In the genomic region with DNA sequence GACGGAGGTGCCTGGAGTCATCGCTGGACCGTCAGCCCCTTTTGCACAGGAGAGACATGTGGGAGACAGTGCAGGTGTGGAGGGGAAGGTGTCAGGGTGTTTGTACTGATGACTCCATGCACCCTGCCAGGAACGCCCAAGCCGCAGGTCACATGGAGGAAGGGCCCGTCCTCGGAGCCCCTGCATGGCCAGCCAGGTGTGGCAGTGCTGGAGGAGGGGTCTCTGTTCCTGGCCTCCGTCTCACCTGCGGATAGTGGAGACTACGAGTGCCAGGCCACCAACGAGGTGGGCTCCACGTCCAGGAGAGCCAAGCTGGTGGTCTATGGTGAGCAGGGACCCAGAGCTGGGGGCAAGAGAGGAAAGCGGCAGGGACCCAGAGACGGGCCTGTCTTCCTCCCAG, we compare ENCODE assay signal across 24 cellular contexts.
A peak's percentile ranks its signal among the peaks of the same experiment; 100 is the strongest.
DNase-seq lines count a peak whose midpoint lies in the region; ATAC-seq, FAIRE-seq and TF ChIP-seq lines count a peak whose summit lies in the region.
"Had no signal": no experiment of that assay in that cellular context is flagged by ENCODE, and none has a peak within 500 bp of the region (broad histone marks: within the 10 kb centered on the region; RNA-seq: fewer than 3 reads in every experiment).

No MANE protein-coding gene starts in this region.

- POLR2A ChIA-PET in H1 (lab: Charles Lee; ENCODE audit: partially characterized antibody): interaction anchor here (1.4 to 3.5 kb wide), 2 partner anchors 18 to 128 kb away, joined by 3 to 14 read pairs; no protein-coding TSS in a partner anchor

- H2BK120ac ChIP-seq in H1 (replicated peaks; ENCODE audit: low read depth, low read length): no peak overlapping the region

- intact Hi-C loops in Right ventricle myocardium inferior (cut with DNase I): no loop called here
- intact Hi-C loops in left cardiac atrium (cut with DNase I): loop anchor here in 1 of 2 donors (10.0 kb wide), 1 partner anchor 232 kb away; no protein-coding TSS in a partner anchor
- intact Hi-C loops in spleen (cut with DNase I; ENCODE audit: low total_unique reads): loop anchor here (10.0 kb wide), 2 partner anchors 102 to 232 kb away; no protein-coding TSS in a partner anchor

- no peak overlapping the region for H4K5ac ChIP-seq in H1 (ENCODE audit: insufficient read length, low read depth, low read length)

- H3K36me3 Mint-ChIP-seq in neural progenitor cell: no peaks in the 10 kb centered on the region
- no peaks in the 10 kb centered on the region for H3K36me3 Mint-ChIP-seq in mesothelial cell of epicardium
- H3K36me3 Mint-ChIP-seq: CD8-positive, alpha-beta T cell had no signal

- H4K20me1 ChIP-seq in H1 (replicated peaks in 1 of 2; ENCODE audit: control insufficient read depth in 1 of 2, insufficient read depth in 2 of 2, low read length in 2 of 2) (peaks cover 0 to 17% of the 10 kb centered on the region in 2 experiments), neural progenitor cell (ENCODE audit: low read depth) (no peaks in the 10 kb centered on the region)
- H4K20me1 ChIP-seq: BLaER1 treated with 17β-estradiol and CSF1 and Interleukin-3, amounts not matched to agents 10 nM and 100 nM had no signal

- H2BK20ac ChIP-seq in H1 (ENCODE audit: low read length): no peak overlapping the region

- H3K36me3 ChIP-seq in H1 (ENCODE audit: control insufficient read depth in 2 of 4, insufficient read depth in 4 of 4, low read length in 3 of 4) (no peaks in the 10 kb centered on the region; a peak in 1 of 8 replicates), neural progenitor cell (no peaks in the 10 kb centered on the region), spleen (no peaks in the 10 kb centered on the region)
- H3K36me3 ChIP-seq: BLaER1 treated with 17β-estradiol and CSF1 and Interleukin-3, amounts not matched to agents 10 nM and 100 nM had no signal

- no peak overlapping the region for H4K8ac ChIP-seq in H1 (ENCODE audit: extremely low read depth, insufficient read depth, low read length)

- no peaks in the 10 kb centered on the region for H3K9me3 Mint-ChIP-seq in neural progenitor cell
- H3K9me3 Mint-ChIP-seq in mesothelial cell of epicardium: no peaks in the 10 kb centered on the region
- H3K9me3 Mint-ChIP-seq: CD4-positive, alpha-beta T cell; CD8-positive, alpha-beta T cell had no signal

- peaks cover 10% of the 10 kb centered on the region for H3K79me1 ChIP-seq in H1 (ENCODE audit: low read depth, low read length)

- peak overlapping the region; percentile 23 for H3K4me3 Mint-ChIP-seq in neural progenitor cell
- H3K4me3 Mint-ChIP-seq in mesothelial cell of epicardium: no peak overlapping the region
- H3K4me3 Mint-ChIP-seq: B cell; CD4-positive, alpha-beta T cell; CD8-positive, alpha-beta T cell had no signal

- WGBS in H1 (ENCODE audit: extremely low coverage in 1 of 2, insufficient coverage in 1 of 2, insufficient read length in 1 of 2, insufficient replicate concordance in 2 of 2, low coverage in 1 of 2, low lambda C conversion rate in 2 of 2, missing lambda C conversion rate in 1 of 2), 2 experiments: 88% methylated on average over 14 of the region's 14 CpGs; no CpG with 5 or more reads in 1 of the 2 experiments
- 74 to 92% (median 82%) methylated on average over 12 to 14 of the region's 14 CpGs for WGBS in spleen, 5 donors

- H3K27me3 Mint-ChIP-seq in neural progenitor cell (ENCODE audit: insufficient read depth, low read depth): peaks cover 5% of the 10 kb centered on the region
- H3K27me3 Mint-ChIP-seq in mesothelial cell of epicardium (ENCODE audit: low read depth): no peaks in the 10 kb centered on the region
- H3K27me3 Mint-ChIP-seq: B cell; CD4-positive, alpha-beta T cell had no signal

- no peak overlapping the region for H3K27ac Mint-ChIP-seq in neural progenitor cell
- H3K27ac Mint-ChIP-seq in mesothelial cell of epicardium: no peak overlapping the region
- H3K27ac Mint-ChIP-seq: B cell; CD4-positive, alpha-beta T cell; CD8-positive, alpha-beta T cell had no signal

- no peak for TF ChIP-seq POLR2A in H1 (IDR thresholded peaks at IDR 0.05; ENCODE audit: control extremely low read depth in 1 of 2, low read depth in 2 of 2, low read length in 2 of 2)
- no peak for TF ChIP-seq POLR2A in spleen (IDR thresholded peaks at IDR 0.05)

- no peak overlapping the region for H2AK5ac ChIP-seq in H1 (ENCODE audit: low read depth, low read length)

- CTCF ChIA-PET in H1 (lab: Charles Lee; ENCODE audit: partially characterized antibody): interaction anchor here (1.3 to 2.6 kb wide), 2 partner anchors 12 to 26 kb away, joined by 4 to 13 read pairs; no protein-coding TSS in a partner anchor

- no peak for ATAC-seq in Right ventricle myocardium inferior
- no peak for ATAC-seq in left cardiac atrium
- ATAC-seq: CD8-positive, alpha-beta T cell had no signal

- no peak overlapping the region for H2BK12ac ChIP-seq in H1 (ENCODE audit: low read depth, low read length)

- H3K9me3 ChIP-seq in H1 (ENCODE audit: insufficient read depth in 2 of 2, low read depth in 1 of 2, low read length in 1 of 2) (no peaks in the 10 kb centered on the region), neural progenitor cell (ENCODE audit: low read depth) (no peaks in the 10 kb centered on the region), spleen (no peaks in the 10 kb centered on the region)
- H3K9me3 ChIP-seq: A549; BLaER1 treated with 17β-estradiol and CSF1 and Interleukin-3, amounts not matched to agents 10 nM and 100 nM had no signal

- H3K27ac ChIP-seq in H1 (ENCODE audit: low read depth, low read length) (no peak overlapping the region), neural progenitor cell (no peak overlapping the region), spleen (no peak overlapping the region)
- H3K27ac ChIP-seq: 22Rv1; A549; BLaER1 treated with 17β-estradiol and CSF1 and Interleukin-3, amounts not matched to agents 10 nM and 100 nM; C4-2B had no signal

- H3K9ac ChIP-seq in H1 (replicated peaks in 1 of 4; ENCODE audit: extremely low read depth in 1 of 4, low read depth in 3 of 4, low read length in 3 of 4) (no peak overlapping the region), neural progenitor cell (no peak overlapping the region)
- H3K9ac ChIP-seq: BLaER1 treated with 17β-estradiol and CSF1 and Interleukin-3, amounts not matched to agents 10 nM and 100 nM had no signal

- no peak for TF ChIP-seq RAD21 in H1 (IDR thresholded peaks at IDR 0.05 in 1 of 2, conservative IDR thresholded peaks at IDR 0.05 in 1 of 2; ENCODE audit: low read depth in 2 of 2, low read length in 2 of 2)

- 0 out of 2 replicates have a peak overlapping the region, but pooled peaks have one; percentile 35 for H2BK5ac ChIP-seq in H1 (ENCODE audit: low read depth, low read length)

- FAIRE-seq in H1 (lab: Jason Lieb, UNC): no peak
- FAIRE-seq: A549, GM12891, GM19239 had no signal

- no peak overlapping the region for H2BK15ac ChIP-seq in H1 (ENCODE audit: low read length)

- H3K79me2 ChIP-seq in H1 (ENCODE audit: control insufficient read depth in 1 of 2, insufficient read depth in 2 of 2, low read length in 2 of 2) (0 out of 4 replicates have a peak, but pooled peaks cover 0 to 3% of the 10 kb centered on the region in 2 experiments), neural progenitor cell (ENCODE audit: low read depth) (no peaks in the 10 kb centered on the region)

- peaks cover 15% of the 10 kb centered on the region for H3K23me2 ChIP-seq in H1 (ENCODE audit: low read depth, low read length)

- H3K4me1 ChIP-seq in H1 (replicated peaks in 1 of 4; ENCODE audit: control insufficient read depth in 3 of 4, insufficient read depth in 4 of 4, low read length in 3 of 4) (peaks cover 0 to 12% (median 6%) of the 10 kb centered on the region in 4 experiments; a peak in 4 of 7 replicates), neural progenitor cell (peaks cover 6% of the 10 kb centered on the region), spleen (peaks cover 0 to 5% (median 0%) of the 10 kb centered on the region in 6 donors)
- H3K4me1 ChIP-seq: A549 had no signal

- TF ChIP-seq CTCF in H1 (IDR thresholded peaks at IDR 0.05; ENCODE audit: control extremely low read depth in 1 of 3, insufficient read depth in 1 of 3, low read depth in 1 of 3, low read length in 3 of 3): no peak
- no peak for TF ChIP-seq CTCF in neural progenitor cell (IDR thresholded peaks at IDR 0.05)
- TF ChIP-seq CTCF in spleen (IDR thresholded peaks at IDR 0.05 in 8 of 11, conservative IDR thresholded peaks at IDR 0.05 in 3 of 11): no peak
- no peak for TF ChIP-seq CTCF in mesothelial cell of epicardium (IDR thresholded peaks at IDR 0.05; ENCODE audit: unreplicated experiment)

- peaks cover 18% of the 10 kb centered on the region for H3F3A ChIP-seq in neural progenitor cell (ENCODE audit: low read depth)

- no peak overlapping the region for H2AFZ ChIP-seq in H1 (ENCODE audit: low read length)
- H2AFZ ChIP-seq in neural progenitor cell (replicated peaks): no peak overlapping the region

- H3K27me3 ChIP-seq in H1 (replicated peaks in 1 of 4; ENCODE audit: control insufficient read depth in 3 of 4, extremely low read depth in 1 of 4, insufficient read depth in 3 of 4, low read length in 3 of 4) (no peaks in the 10 kb centered on the region), neural progenitor cell (no peaks in the 10 kb centered on the region), spleen (replicated peaks in 1 of 7) (peaks cover 0 to 69% (median 0%) of the 10 kb centered on the region in 7 donors)
- H3K27me3 ChIP-seq: BLaER1 treated with 17β-estradiol and CSF1 and Interleukin-3, amounts not matched to agents 10 nM and 100 nM had no signal

- no peak overlapping the region for H3K4ac ChIP-seq in H1 (replicated peaks; ENCODE audit: insufficient read length, low read depth, low read length)

- H3K4me3 ChIP-seq in H1 (ENCODE audit: extremely low read depth in 1 of 4, insufficient read depth in 2 of 4, low read depth in 3 of 4, low read length in 4 of 4) (no peak overlapping the region), neural progenitor cell (no peak overlapping the region), spleen (no peak overlapping the region)
- H3K4me3 ChIP-seq: A549; BLaER1 treated with 17β-estradiol and CSF1 and Interleukin-3, amounts not matched to agents 10 nM and 100 nM had no signal

- no peak overlapping the region for H3K56ac ChIP-seq in H1 (replicated peaks; ENCODE audit: insufficient read length, low read depth, low read length)

- H4K91ac ChIP-seq in H1 (replicated peaks; ENCODE audit: insufficient read length, low read length): no peak overlapping the region

- no peak overlapping the region for H3K14ac ChIP-seq in H1 (ENCODE audit: insufficient read length)

- DNase-seq in Right ventricle myocardium inferior (ENCODE audit: missing footprints) (peak; percentile 42), left cardiac atrium (no peak), H1 (ENCODE audit: low read depth in 1 of 2, low spot score in 2 of 2) (no peak), neural progenitor cell (ENCODE audit: low spot score) (no peak), spleen (peak; percentile 52), COLO668 (lab: John Stamatoyannopoulos, UW; ENCODE audit: unreplicated experiment) (no peak), GM03348 (ENCODE audit: low spot score) (no peak), mesothelial cell of epicardium (ENCODE audit: low spot score in 2 of 2, unreplicated experiment in 2 of 2) (no peak)
- DNase-seq: AML-193; CD4-positive, alpha-beta T cell; CD8-positive, alpha-beta T cell; COR-L47; DMS 273 treated with DMSO at 0.1 percent for 48 hours; DMS153; DND-41; EL; GDM1 had no signal

- peaks cover 8% of the 10 kb centered on the region for H3K4me1 Mint-ChIP-seq in neural progenitor cell
- no peaks in the 10 kb centered on the region for H3K4me1 Mint-ChIP-seq in mesothelial cell of epicardium

- no peak overlapping the region for H3K23ac ChIP-seq in H1 (ENCODE audit: insufficient read length)

- no peak overlapping the region for H3K4me2 ChIP-seq in H1 (ENCODE audit: insufficient read depth in 1 of 2, low read depth in 2 of 2, low read length in 2 of 2)
- H3K4me2 ChIP-seq in neural progenitor cell: no peak overlapping the region
- H3K4me2 ChIP-seq: A549; BLaER1 treated with 17β-estradiol and CSF1 and Interleukin-3, amounts not matched to agents 10 nM and 100 nM had no signal

- no peak for TF ChIP-seq EP300 in H1 (IDR thresholded peaks at IDR 0.05; ENCODE audit: borderline replicate concordance in 1 of 2, low read depth in 2 of 2, low read length in 2 of 2)

- H3K18ac ChIP-seq in H1 (ENCODE audit: extremely low read depth, low read length): no peak overlapping the region; the same call in 1 of the 2 replicates

Comparison
In these comparisons a context has a peak if more than half of its experiments do, and no peak if none do; other contexts are left out.
1. DNase-seq: peak in Right ventricle myocardium inferior (single experiment) and spleen (single experiment); none in left cardiac atrium (single experiment), H1 (0 of 2), neural progenitor cell (single experiment), COLO668 (single experiment), GM03348 (single experiment) and mesothelial cell of epicardium (0 of 2).